ENCODE assay signal across 2 cellular contexts in genomic region chr1:229430761-229431269, GRCh38.
TF ChIP-seq lines count a peak whose summit lies in the region.

No MANE protein-coding gene starts in this region.

TF ChIP-seq in K562, 482 proteins besides CTCF, POLR2A, EP300 and RAD21 (continued from another document and continues in another):
- TF ChIP-seq ZNF280A (IDR thresholded peaks at IDR 0.05; ENCODE audit: low read depth, partially characterized antibody) (no peak), MAX (CRISPR knock-in tag; IDR thresholded peaks at IDR 0.05) (0 out of 2 replicates have a peak, but pooled peaks have one; percentile 23), KLF6 (CRISPR knock-in tag; IDR thresholded peaks at IDR 0.05; ENCODE audit: borderline replicate concordance) (no peak), ZNF830 (CRISPR knock-in tag; IDR thresholded peaks at IDR 0.05) (no peak), E2F6 (IDR thresholded peaks at IDR 0.05; ENCODE audit: borderline replicate concordance in 1 of 2, extremely low read depth in 1 of 2, insufficient read depth in 1 of 2, insufficient read length in 1 of 2, low read depth in 1 of 2, low read length in 1 of 2, poor library complexity in 1 of 2, severe bottlenecking in 1 of 2) (peak in 1 of 2 experiments; percentile 4), SMAD1 (IDR thresholded peaks at IDR 0.05; ENCODE audit: low read depth, low read length, partially characterized antibody) (no peak), PHF8 (IDR thresholded peaks at IDR 0.05; ENCODE audit: borderline replicate concordance, low read length) (no peak), NFRKB (IDR thresholded peaks at IDR 0.05; ENCODE audit: low read depth) (no peak), USF2 (CRISPR knock-in tag; IDR thresholded peaks at IDR 0.05) (no peak), ZNF324 (CRISPR knock-in tag; IDR thresholded peaks at IDR 0.05) (no peak), ZBTB43 (CRISPR knock-in tag; IDR thresholded peaks at IDR 0.05) (peak; percentile 51; the same call in 1 of the 2 replicates), FOXK1 (CRISPR knock-in tag; IDR thresholded peaks at IDR 0.05; ENCODE audit: borderline replicate concordance) (peak; percentile 92), ZNF232 (CRISPR knock-in tag; IDR thresholded peaks at IDR 0.05) (peak; percentile 92), CXXC5 (CRISPR knock-in tag; IDR thresholded peaks at IDR 0.05) (peak; percentile 19; the same call in 1 of the 2 replicates), HOMEZ (CRISPR knock-in tag; IDR thresholded peaks at IDR 0.05) (no peak), YBX1 (IDR thresholded peaks at IDR 0.05) (no peak), BDP1 (IDR thresholded peaks at IDR 0.05; ENCODE audit: insufficient read depth, insufficient read length) (no peak), ZNF696 (CRISPR knock-in tag; conservative IDR thresholded peaks at IDR 0.05) (no peak), TRIM24 (IDR thresholded peaks at IDR 0.05) (0 out of 4 replicates have a peak, but pooled peaks of 1 of the 2 experiments have one; percentile 15), NR1H2 (CRISPR knock-in tag; IDR thresholded peaks at IDR 0.05) (0 out of 2 replicates have a peak, but pooled peaks have one; percentile 44), SRSF1 (IDR thresholded peaks at IDR 0.05; ENCODE audit: low read depth, low read length) (no peak), HCFC1 (IDR thresholded peaks at IDR 0.05; ENCODE audit: low read depth, low read length) (no peak), XRCC4 (IDR thresholded peaks at IDR 0.05; ENCODE audit: extremely low read depth, insufficient read depth, insufficient read length) (no peak), GABPB1 (CRISPR knock-in tag; IDR thresholded peaks at IDR 0.05) (no peak), PTBP1 (IDR thresholded peaks at IDR 0.05; ENCODE audit: low read depth, low read length) (no peak)

TF ChIP-seq in HepG2, 621 proteins besides CTCF, POLR2A, EP300 and RAD21 (continued from another document):
- TF ChIP-seq BRF2 (CRISPR knock-in tag; IDR thresholded peaks at IDR 0.05) (no peak), ZSCAN21 (CRISPR knock-in tag; IDR thresholded peaks at IDR 0.05; ENCODE audit: borderline replicate concordance) (0 out of 2 replicates have a peak, but pooled peaks have one; percentile 49), ZNF414 (CRISPR knock-in tag; IDR thresholded peaks at IDR 0.05) (no peak), ERF (CRISPR knock-in tag; IDR thresholded peaks at IDR 0.05) (peak; percentile 45; the same call in 1 of the 2 replicates), ZNF878 (CRISPR knock-in tag; IDR thresholded peaks at IDR 0.05) (0 out of 2 replicates have a peak, but pooled peaks have one; percentile 34), ATAD3A (CRISPR knock-in tag; IDR thresholded peaks at IDR 0.05) (peak; percentile 57; the same call in 1 of the 2 replicates), BRCA1 (CRISPR knock-in tag; IDR thresholded peaks at IDR 0.05) (0 out of 2 replicates have a peak, but pooled peaks have one; percentile 45), CCDC6 (CRISPR knock-in tag; IDR thresholded peaks at IDR 0.05) (peak; percentile 27; the same call in 1 of the 2 replicates), ZNF251 (CRISPR knock-in tag; IDR thresholded peaks at IDR 0.05) (no peak), KLF15 (CRISPR knock-in tag; IDR thresholded peaks at IDR 0.05; ENCODE audit: borderline replicate concordance) (0 out of 2 replicates have a peak, but pooled peaks have one; percentile 59), ZNF232 (CRISPR knock-in tag; IDR thresholded peaks at IDR 0.05; ENCODE audit: borderline replicate concordance) (peak; percentile 66; the same call in 1 of the 2 replicates), MAZ (IDR thresholded peaks at IDR 0.05; ENCODE audit: borderline replicate concordance, low read depth, low read length) (no peak), MAZ (CRISPR knock-in tag; IDR thresholded peaks at IDR 0.05; ENCODE audit: low read depth) (0 out of 2 replicates have a peak, but pooled peaks have one; percentile 36), CENPX (CRISPR knock-in tag; IDR thresholded peaks at IDR 0.05) (no peak), RXRA (CRISPR knock-in tag; IDR thresholded peaks at IDR 0.05) (peak; percentile 16; the same call in 1 of the 2 replicates)
